12 cellular contexts compared by ENCODE assay signal in the genomic region with DNA sequence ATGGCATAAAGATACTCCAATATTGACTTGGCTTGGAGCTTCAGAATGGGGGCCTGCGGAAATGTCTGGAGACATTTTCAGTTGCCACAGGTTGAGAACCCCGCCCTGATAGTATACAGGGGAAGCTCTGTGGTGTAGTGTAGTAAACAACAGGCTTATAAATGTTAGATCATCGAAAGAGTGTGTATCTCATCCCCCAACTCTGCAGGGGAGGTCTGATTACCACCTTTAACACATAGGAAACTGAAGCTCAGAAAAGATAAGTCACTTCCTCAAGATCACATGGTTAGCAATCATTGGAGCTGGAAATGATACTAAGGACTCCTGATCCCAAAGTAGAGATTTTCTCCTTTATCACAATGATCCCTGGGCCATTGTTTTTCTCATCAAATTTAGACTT.
"Had no signal": no experiment of that assay in that cellular context is flagged by ENCODE, and none has a peak within 500 bp of the region (broad histone marks: within the 10 kb centered on the region; RNA-seq: fewer than 3 reads in every experiment).

No MANE protein-coding gene starts in this region.

- H3K4me3 ChIP-seq: heart left ventricle, thyroid gland had no signal

- H3K36me3 Mint-ChIP-seq: mesothelial cell of epicardium had no signal

- DNase-seq: activated CD4-positive, alpha-beta memory T cell treated with anti-CD3 and anti-CD28 coated beads, Interleukin-2, amount 10 ng/mL, durations not matched to agents 7 days and 5 days; activated gamma-delta T cell treated with Interleukin-2 at 50 U/mL for 16 hours; activated T-cell treated with anti-CD3 and anti-CD28 coated beads, Interleukin-2, amount 50 U/mL, for 48 hours; heart left ventricle; small intestine; T-helper 2 cell; thyroid gland had no signal

- H3K4me1 ChIP-seq: parathyroid adenoma, thyroid gland had no signal

- H3K9me3 ChIP-seq: heart left ventricle, thyroid gland had no signal

- H3K36me3 ChIP-seq: heart left ventricle, thyroid gland had no signal

- FAIRE-seq: astrocyte, islet of Langerhans, small intestine, urothelium cell line had no signal

- H3K27me3 Mint-ChIP-seq: activated CD4-positive, alpha-beta memory T cell treated with anti-CD3 and anti-CD28 coated beads, Interleukin-2, amount 10 ng/mL, durations not matched to agents 7 days and 5 days had no signal

- H3K79me2 ChIP-seq: parathyroid adenoma had no signal

- H3K9ac ChIP-seq: parathyroid adenoma had no signal

- H3K9me3 Mint-ChIP-seq: activated CD4-positive, alpha-beta memory T cell treated with anti-CD3 and anti-CD28 coated beads, Interleukin-2, amount 10 ng/mL, durations not matched to agents 7 days and 5 days; mesothelial cell of epicardium had no signal

- H3K4me1 Mint-ChIP-seq: activated CD4-positive, alpha-beta memory T cell treated with anti-CD3 and anti-CD28 coated beads, Interleukin-2, amount 10 ng/mL, durations not matched to agents 7 days and 5 days had no signal

- H3K27me3 ChIP-seq: heart left ventricle, thyroid gland had no signal

- H3K4me3 Mint-ChIP-seq: activated CD4-positive, alpha-beta memory T cell treated with anti-CD3 and anti-CD28 coated beads, Interleukin-2, amount 10 ng/mL, durations not matched to agents 7 days and 5 days; mesothelial cell of epicardium had no signal

- H2AFZ ChIP-seq: parathyroid adenoma had no signal

- H3K27ac ChIP-seq: heart left ventricle, parathyroid adenoma, thyroid gland had no signal

- H3K27ac Mint-ChIP-seq: activated CD4-positive, alpha-beta memory T cell treated with anti-CD3 and anti-CD28 coated beads, Interleukin-2, amount 10 ng/mL, durations not matched to agents 7 days and 5 days; mesothelial cell of epicardium had no signal
